In the genomic region with DNA sequence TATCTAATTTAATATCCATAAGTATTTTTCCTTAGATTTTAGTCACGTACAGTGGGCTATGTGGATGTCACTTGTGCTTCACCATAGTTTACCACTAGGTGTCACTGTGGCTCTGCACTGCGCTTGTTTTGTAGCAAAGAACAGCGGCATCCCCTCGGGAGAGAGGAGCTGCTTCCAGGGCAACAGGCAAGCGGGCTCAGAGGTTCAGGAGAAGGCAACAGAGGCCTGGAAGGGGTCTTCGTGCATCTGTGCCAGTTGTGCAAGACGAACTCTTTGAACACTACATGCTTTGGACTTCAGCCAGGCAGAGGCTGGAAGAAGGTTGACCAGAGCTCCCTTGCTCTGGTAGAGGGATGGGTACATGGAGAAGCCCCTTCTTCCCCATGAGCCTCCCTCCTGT, we compare ENCODE assay signal across 1 cellular context.
TF ChIP-seq lines count a peak whose summit lies in the region.

No MANE protein-coding gene starts in this region.

TF ChIP-seq in K562, 482 proteins besides CTCF, POLR2A, EP300 and RAD21:
- peak in 1 of 2 experiments; percentile 62; a peak in 1 of 4 replicates for TF ChIP-seq RCOR1 (IDR thresholded peaks at IDR 0.05; ENCODE audit: borderline replicate concordance in 1 of 2, low read depth in 2 of 2, low read length in 2 of 2)
- peak; percentile 54 for TF ChIP-seq NFIC (IDR thresholded peaks at IDR 0.05)
- TF ChIP-seq RB1 (IDR thresholded peaks at IDR 0.05; ENCODE audit: low read depth), result peak; percentile 23; the same call in 1 of the 2 replicates
- TF ChIP-seq RFX1 (IDR thresholded peaks at IDR 0.05), result peak; percentile 61; the same call in 1 of the 2 replicates
- TF ChIP-seq JUND (IDR thresholded peaks at IDR 0.05; ENCODE audit: borderline replicate concordance, low read depth, low read length), result peak; percentile 49; the same call in 1 of the 2 replicates
- no peak for TF ChIP-seq JUND (tag; IDR thresholded peaks at IDR 0.05; ENCODE audit: borderline replicate concordance, low read depth, low read length)
- no peak for TF ChIP-seq L3MBTL2 (IDR thresholded peaks at IDR 0.05)
- TF ChIP-seq NEUROD1 (IDR thresholded peaks at IDR 0.05; ENCODE audit: borderline replicate concordance, low read depth, low read length, partially characterized antibody), result peak; percentile 31
- TF ChIP-seq CBFA2T3 (IDR thresholded peaks at IDR 0.05), result no peak
- 0 out of 2 replicates have a peak, but pooled peaks have one; percentile 52 for TF ChIP-seq HDGF (IDR thresholded peaks at IDR 0.05)
- TF ChIP-seq GATAD2B (IDR thresholded peaks at IDR 0.05; ENCODE audit: borderline replicate concordance), result 0 out of 2 replicates have a peak, but pooled peaks have one; percentile 39
- TF ChIP-seq, protein P1, sequence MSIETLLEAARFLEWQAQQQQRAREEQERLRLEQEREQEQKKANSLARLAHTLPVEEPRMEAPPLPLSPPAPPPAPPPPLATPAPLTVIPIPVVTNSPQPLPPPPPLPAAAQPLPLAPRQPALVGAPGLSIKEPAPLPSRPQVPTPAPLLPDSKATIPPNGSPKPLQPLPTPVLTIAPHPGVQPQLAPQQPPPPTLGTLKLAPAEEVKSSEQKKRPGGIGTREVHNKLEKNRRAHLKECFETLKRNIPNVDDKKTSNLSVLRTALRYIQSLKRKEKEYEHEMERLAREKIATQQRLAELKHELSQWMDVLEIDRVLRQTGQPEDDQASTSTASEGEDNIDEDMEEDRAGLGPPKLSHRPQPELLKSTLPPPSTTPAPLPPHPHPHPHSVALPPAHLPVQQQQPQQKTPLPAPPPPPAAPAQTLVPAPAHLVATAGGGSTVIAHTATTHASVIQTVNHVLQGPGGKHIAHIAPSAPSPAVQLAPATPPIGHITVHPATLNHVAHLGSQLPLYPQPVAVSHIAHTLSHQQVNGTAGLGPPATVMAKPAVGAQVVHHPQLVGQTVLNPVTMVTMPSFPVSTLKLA (conservative IDR thresholded peaks at IDR 0.05), result 0 out of 4 replicates have a peak, but pooled peaks have one; percentile 30 to 40
- TF ChIP-seq TEAD1 (CRISPR knock-in tag; IDR thresholded peaks at IDR 0.05), result 0 out of 4 replicates have a peak, but pooled peaks of 1 of the 2 experiments have one; percentile 25
- 0 out of 2 replicates have a peak, but pooled peaks have one; percentile 28 for TF ChIP-seq ZHX1 (conservative IDR thresholded peaks at IDR 0.05; ENCODE audit: low read length)
- no peak for TF ChIP-seq CTBP1 (IDR thresholded peaks at IDR 0.05; ENCODE audit: borderline replicate concordance)
- TF ChIP-seq ZNF644 (tag; IDR thresholded peaks at IDR 0.05; ENCODE audit: low read depth), result no peak
- no peak for TF ChIP-seq PHB2 (IDR thresholded peaks at IDR 0.05; ENCODE audit: low read depth)
- TF ChIP-seq, protein P2, sequence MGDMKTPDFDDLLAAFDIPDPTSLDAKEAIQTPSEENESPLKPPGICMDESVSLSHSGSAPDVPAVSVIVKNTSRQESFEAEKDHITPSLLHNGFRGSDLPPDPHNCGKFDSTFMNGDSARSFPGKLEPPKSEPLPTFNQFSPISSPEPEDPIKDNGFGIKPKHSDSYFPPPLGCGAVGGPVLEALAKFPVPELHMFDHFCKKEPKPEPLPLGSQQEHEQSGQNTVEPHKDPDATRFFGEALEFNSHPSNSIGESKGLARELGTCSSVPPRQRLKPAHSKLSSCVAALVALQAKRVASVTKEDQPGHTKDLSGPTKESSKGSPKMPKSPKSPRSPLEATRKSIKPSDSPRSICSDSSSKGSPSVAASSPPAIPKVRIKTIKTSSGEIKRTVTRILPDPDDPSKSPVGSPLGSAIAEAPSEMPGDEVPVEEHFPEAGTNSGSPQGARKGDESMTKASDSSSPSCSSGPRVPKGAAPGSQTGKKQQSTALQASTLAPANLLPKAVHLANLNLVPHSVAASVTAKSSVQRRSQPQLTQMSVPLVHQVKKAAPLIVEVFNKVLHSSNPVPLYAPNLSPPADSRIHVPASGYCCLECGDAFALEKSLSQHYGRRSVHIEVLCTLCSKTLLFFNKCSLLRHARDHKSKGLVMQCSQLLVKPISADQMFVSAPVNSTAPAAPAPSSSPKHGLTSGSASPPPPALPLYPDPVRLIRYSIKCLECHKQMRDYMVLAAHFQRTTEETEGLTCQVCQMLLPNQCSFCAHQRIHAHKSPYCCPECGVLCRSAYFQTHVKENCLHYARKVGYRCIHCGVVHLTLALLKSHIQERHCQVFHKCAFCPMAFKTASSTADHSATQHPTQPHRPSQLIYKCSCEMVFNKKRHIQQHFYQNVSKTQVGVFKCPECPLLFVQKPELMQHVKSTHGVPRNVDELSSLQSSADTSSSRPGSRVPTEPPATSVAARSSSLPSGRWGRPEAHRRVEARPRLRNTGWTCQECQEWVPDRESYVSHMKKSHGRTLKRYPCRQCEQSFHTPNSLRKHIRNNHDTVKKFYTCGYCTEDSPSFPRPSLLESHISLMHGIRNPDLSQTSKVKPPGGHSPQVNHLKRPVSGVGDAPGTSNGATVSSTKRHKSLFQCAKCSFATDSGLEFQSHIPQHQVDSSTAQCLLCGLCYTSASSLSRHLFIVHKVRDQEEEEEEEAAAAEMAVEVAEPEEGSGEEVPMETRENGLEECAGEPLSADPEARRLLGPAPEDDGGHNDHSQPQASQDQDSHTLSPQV (IDR thresholded peaks at IDR 0.05), result 0 out of 2 replicates have a peak, but pooled peaks have one; percentile 28
- 0 out of 4 replicates have a peak, but pooled peaks of 1 of the 2 experiments have one; percentile 13 for TF ChIP-seq SRF (CRISPR knock-in tag; IDR thresholded peaks at IDR 0.05)
- TF ChIP-seq, protein P3, sequence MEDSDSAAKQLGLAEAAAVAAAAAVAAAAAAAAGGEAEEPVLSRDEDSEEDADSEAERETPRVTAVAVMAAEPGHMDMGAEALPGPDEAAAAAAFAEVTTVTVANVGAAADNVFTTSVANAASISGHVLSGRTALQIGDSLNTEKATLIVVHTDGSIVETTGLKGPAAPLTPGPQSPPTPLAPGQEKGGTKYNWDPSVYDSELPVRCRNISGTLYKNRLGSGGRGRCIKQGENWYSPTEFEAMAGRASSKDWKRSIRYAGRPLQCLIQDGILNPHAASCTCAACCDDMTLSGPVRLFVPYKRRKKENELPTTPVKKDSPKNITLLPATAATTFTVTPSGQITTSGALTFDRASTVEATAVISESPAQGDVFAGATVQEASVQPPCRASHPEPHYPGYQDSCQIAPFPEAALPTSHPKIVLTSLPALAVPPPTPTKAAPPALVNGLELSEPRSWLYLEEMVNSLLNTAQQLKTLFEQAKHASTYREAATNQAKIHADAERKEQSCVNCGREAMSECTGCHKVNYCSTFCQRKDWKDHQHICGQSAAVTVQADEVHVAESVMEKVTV (CRISPR knock-in tag; IDR thresholded peaks at IDR 0.05), result peak; percentile 95
- peak in 1 of 2 experiments; percentile 47; a peak in 1 of 4 replicates for TF ChIP-seq MAZ (CRISPR knock-in tag; conservative IDR thresholded peaks at IDR 0.05 in 1 of 2, IDR thresholded peaks at IDR 0.05 in 1 of 2)
- peak; percentile 71; the same call in 1 of the 2 replicates for TF ChIP-seq ARID2 (IDR thresholded peaks at IDR 0.05)
- TF ChIP-seq KLF10 (CRISPR knock-in tag; IDR thresholded peaks at IDR 0.05), result no peak
- 0 out of 2 replicates have a peak, but pooled peaks have one; percentile 23 for TF ChIP-seq ZNF384 (IDR thresholded peaks at IDR 0.05; ENCODE audit: low read depth, low read length)
- TF ChIP-seq CREM (IDR thresholded peaks at IDR 0.05; ENCODE audit: low read depth), result peak; percentile 40; the same call in 1 of the 2 replicates
- no peak for TF ChIP-seq ZNF24 (IDR thresholded peaks at IDR 0.05)
- peak; percentile 87 for TF ChIP-seq STAG1 (CRISPR knock-in tag; IDR thresholded peaks at IDR 0.05; ENCODE audit: borderline replicate concordance)
- TF ChIP-seq, protein P4, sequence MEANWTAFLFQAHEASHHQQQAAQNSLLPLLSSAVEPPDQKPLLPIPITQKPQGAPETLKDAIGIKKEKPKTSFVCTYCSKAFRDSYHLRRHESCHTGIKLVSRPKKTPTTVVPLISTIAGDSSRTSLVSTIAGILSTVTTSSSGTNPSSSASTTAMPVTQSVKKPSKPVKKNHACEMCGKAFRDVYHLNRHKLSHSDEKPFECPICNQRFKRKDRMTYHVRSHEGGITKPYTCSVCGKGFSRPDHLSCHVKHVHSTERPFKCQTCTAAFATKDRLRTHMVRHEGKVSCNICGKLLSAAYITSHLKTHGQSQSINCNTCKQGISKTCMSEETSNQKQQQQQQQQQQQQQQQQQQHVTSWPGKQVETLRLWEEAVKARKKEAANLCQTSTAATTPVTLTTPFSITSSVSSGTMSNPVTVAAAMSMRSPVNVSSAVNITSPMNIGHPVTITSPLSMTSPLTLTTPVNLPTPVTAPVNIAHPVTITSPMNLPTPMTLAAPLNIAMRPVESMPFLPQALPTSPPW (CRISPR knock-in tag; IDR thresholded peaks at IDR 0.05), result 0 out of 2 replicates have a peak, but pooled peaks have one; percentile 28
- TF ChIP-seq CC2D1A (IDR thresholded peaks at IDR 0.05), result peak; percentile 76; the same call in 1 of the 2 replicates
- peak; percentile 92 for TF ChIP-seq SMC3 (conservative IDR thresholded peaks at IDR 0.05; ENCODE audit: insufficient read depth, low read depth, low read length)
- TF ChIP-seq, protein P5, sequence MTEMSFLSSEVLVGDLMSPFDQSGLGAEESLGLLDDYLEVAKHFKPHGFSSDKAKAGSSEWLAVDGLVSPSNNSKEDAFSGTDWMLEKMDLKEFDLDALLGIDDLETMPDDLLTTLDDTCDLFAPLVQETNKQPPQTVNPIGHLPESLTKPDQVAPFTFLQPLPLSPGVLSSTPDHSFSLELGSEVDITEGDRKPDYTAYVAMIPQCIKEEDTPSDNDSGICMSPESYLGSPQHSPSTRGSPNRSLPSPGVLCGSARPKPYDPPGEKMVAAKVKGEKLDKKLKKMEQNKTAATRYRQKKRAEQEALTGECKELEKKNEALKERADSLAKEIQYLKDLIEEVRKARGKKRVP (CRISPR knock-in tag; IDR thresholded peaks at IDR 0.05), result no peak
